In the genomic region with DNA sequence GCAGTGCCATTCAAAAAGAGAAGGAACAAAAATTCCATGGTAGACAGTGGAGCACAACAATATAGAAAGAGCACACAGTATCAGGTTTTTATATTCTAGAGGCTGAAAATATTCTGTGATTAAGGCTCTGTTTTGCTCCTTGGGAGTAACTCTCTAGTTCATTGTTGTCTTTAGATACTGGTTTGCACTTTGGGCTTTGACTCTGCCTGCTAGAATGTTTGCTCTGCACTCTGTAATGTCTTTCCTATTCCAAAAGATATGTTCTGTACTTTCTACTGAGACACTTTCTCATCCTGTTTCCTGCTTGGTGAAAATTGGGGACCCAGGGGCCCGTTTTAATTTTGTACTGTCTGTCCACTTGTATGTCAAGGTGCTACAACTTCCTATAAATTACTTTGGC, we compare ENCODE assay signal across 6 cellular contexts.
"Had no signal": no experiment of that assay in that cellular context is flagged by ENCODE, and none has a peak within 500 bp of the region (broad histone marks: within the 10 kb centered on the region; RNA-seq: fewer than 3 reads in every experiment).

No MANE protein-coding gene starts in this region.

- H3K27ac ChIP-seq: HL-60 had no signal

- DNase-seq: IMR-90, KBM-7, KG1 had no signal

- ATAC-seq: K562 had no signal

- H3K4me3 ChIP-seq: K562 had no signal

- FAIRE-seq: HTR-8/SVneo, K562 had no signal
